Comparison of ENCODE assay signal across 24 cellular contexts in the genomic region with DNA sequence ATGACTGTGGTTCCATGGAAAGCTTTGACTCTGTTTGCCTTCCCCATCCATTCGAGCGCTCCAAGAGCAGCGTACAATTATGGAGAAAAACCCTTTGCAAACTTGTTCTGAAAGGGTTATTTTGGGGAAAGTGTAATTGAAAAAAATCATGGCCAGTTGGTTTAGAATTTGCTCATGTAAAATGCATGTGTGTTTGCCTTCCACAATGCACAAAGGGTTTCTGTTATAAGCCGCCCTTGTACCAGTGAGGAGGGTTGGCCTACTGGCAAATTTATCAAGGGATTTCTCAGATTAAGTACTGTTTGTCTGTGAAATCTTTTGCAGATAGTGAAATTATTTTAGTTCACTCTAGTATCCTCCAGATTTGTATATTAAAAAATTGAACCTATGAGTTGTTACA.
"Had no signal": no experiment of that assay in that cellular context is flagged by ENCODE, and none has a peak within 500 bp of the region (broad histone marks: within the 10 kb centered on the region; RNA-seq: fewer than 3 reads in every experiment).

No MANE protein-coding gene starts in this region.

- H3K27ac ChIP-seq: epithelial cell of prostate, foreskin keratinocyte, neutrophil, right atrium auricular region, skin epidermis, testis, upper lobe of left lung, VCaP had no signal

- H3K27ac Mint-ChIP-seq: activated naive CD4-positive, alpha-beta T cell treated with anti-CD3 and anti-CD28 coated beads, Interleukin-2, amount 10 ng/mL, durations not matched to agents 7 days and 5 days; activated naive CD8-positive, alpha-beta T cell treated with anti-CD3 and anti-CD28 coated beads, Interleukin-2, amount 50 U/mL, for 24 hours; endodermal cell; memory B cell; naive thymus-derived CD4-positive, alpha-beta T cell; stimulated activated naive CD8-positive, alpha-beta T cell treated with anti-CD3 and anti-CD28 coated beads, Interleukin-15, Interleukin-2, amounts not matched to agents 100 ng/mL and 50 ng/mL, for 24 hours had no signal

- DNase-seq: activated CD4-positive, alpha-beta T cell treated with anti-CD3 and anti-CD28 coated beads, Interleukin-2, amount 50 U/mL, for 1 hour; activated CD4-positive, CD25-positive, alpha-beta regulatory T cell treated with anti-CD3 and anti-CD28 coated beads, Interleukin-2, amount 50 U/mL, for 72 hours; activated CD8-positive, alpha-beta memory T cell treated with anti-CD3 and anti-CD28 coated beads, Interleukin-2, amount 50 U/mL, for 4 hours; activated naive CD4-positive, alpha-beta T cell treated with anti-CD3 and anti-CD28 coated beads, Interleukin-2, amount 10 ng/mL, durations not matched to agents 7 days and 5 days; activated naive CD8-positive, alpha-beta T cell treated with anti-CD3 and anti-CD28 coated beads, Interleukin-2, amount 50 U/mL, for 24 hours; activated T-cell treated with anti-CD3 and anti-CD28 coated beads, Interleukin-2, amount 50 U/mL, for 4 hours; aorta; endodermal cell; foreskin keratinocyte; kidney; left ventricle myocardium superior; mucosa of descending colon; naive thymus-derived CD4-positive, alpha-beta T cell; SW 1271; T-helper 2 cell; testis; upper lobe of left lung had no signal

- ATAC-seq: activated naive CD8-positive, alpha-beta T cell treated with anti-CD3 and anti-CD28 coated beads, Interleukin-2, amount 50 U/mL, for 24 hours; activated T-cell treated with anti-CD3 and anti-CD28 coated beads, Interleukin-2, amount 50 U/mL, for 4 hours; foreskin keratinocyte; left ventricle myocardium superior; mucosa of descending colon; naive thymus-derived CD4-positive, alpha-beta T cell had no signal

- H3K36me3 ChIP-seq: neutrophil, right atrium auricular region, upper lobe of left lung had no signal

- H3K4me1 Mint-ChIP-seq: activated naive CD4-positive, alpha-beta T cell treated with anti-CD3 and anti-CD28 coated beads, Interleukin-2, amount 10 ng/mL, durations not matched to agents 7 days and 5 days; activated naive CD8-positive, alpha-beta T cell treated with anti-CD3 and anti-CD28 coated beads, Interleukin-2, amount 50 U/mL, for 24 hours; memory B cell; naive thymus-derived CD4-positive, alpha-beta T cell had no signal

- H3K9me3 ChIP-seq: mucosa of descending colon, neutrophil, right atrium auricular region, testis, upper lobe of left lung had no signal

- H3K36me3 Mint-ChIP-seq: activated naive CD4-positive, alpha-beta T cell treated with anti-CD3 and anti-CD28 coated beads, Interleukin-2, amount 10 ng/mL, durations not matched to agents 7 days and 5 days; memory B cell; naive thymus-derived CD4-positive, alpha-beta T cell had no signal

- H3K4me1 ChIP-seq: foreskin keratinocyte, right atrium auricular region, testis, upper lobe of left lung had no signal

- H3K4me3 Mint-ChIP-seq: activated naive CD4-positive, alpha-beta T cell treated with anti-CD3 and anti-CD28 coated beads, Interleukin-2, amount 10 ng/mL, durations not matched to agents 7 days and 5 days; activated naive CD8-positive, alpha-beta T cell treated with anti-CD3 and anti-CD28 coated beads, Interleukin-2, amount 50 U/mL, for 24 hours; activated T-cell treated with anti-CD3 and anti-CD28 coated beads, Interleukin-2, amount 50 U/mL, for 4 hours; endodermal cell; memory B cell; naive thymus-derived CD4-positive, alpha-beta T cell; stimulated activated naive CD8-positive, alpha-beta T cell treated with anti-CD3 and anti-CD28 coated beads, Interleukin-15, Interleukin-2, amounts not matched to agents 100 ng/mL and 50 ng/mL, for 24 hours had no signal

- H3K27me3 ChIP-seq: right atrium auricular region, testis, upper lobe of left lung had no signal

- H3K9me3 Mint-ChIP-seq: activated naive CD4-positive, alpha-beta T cell treated with anti-CD3 and anti-CD28 coated beads, Interleukin-2, amount 10 ng/mL, durations not matched to agents 7 days and 5 days; activated naive CD8-positive, alpha-beta T cell treated with anti-CD3 and anti-CD28 coated beads, Interleukin-2, amount 50 U/mL, for 24 hours; activated T-cell treated with anti-CD3 and anti-CD28 coated beads, Interleukin-2, amount 50 U/mL, for 4 hours; endodermal cell; naive thymus-derived CD4-positive, alpha-beta T cell; stimulated activated naive CD8-positive, alpha-beta T cell treated with anti-CD3 and anti-CD28 coated beads, Interleukin-15, Interleukin-2, amounts not matched to agents 100 ng/mL and 50 ng/mL, for 24 hours had no signal

- H3K4me3 ChIP-seq: mucosa of descending colon, right atrium auricular region, skin epidermis, testis, upper lobe of left lung had no signal
